In genomic region chr15:58409861-58410260, GRCh38 we compare ENCODE assay signal across 12 cellular contexts. TPM values are rescaled to one million over a fixed set of nuclear protein-coding genes. Genes with fewer than 3 reads are reported as not detected.
DNase-seq lines count a peak whose midpoint lies in the region; ATAC-seq and TF ChIP-seq lines count a peak whose summit lies in the region.
"Had no signal": no experiment of that assay in that cellular context is flagged by ENCODE, and none has a peak within 500 bp of the region (broad histone marks: within the 10 kb centered on the region; RNA-seq: fewer than 3 reads in every experiment).

No MANE protein-coding gene starts in this region.

- no peak for TF ChIP-seq POLR2A in ovary (IDR thresholded peaks at IDR 0.05)

- H3K9me2 ChIP-seq in GM23248 (ENCODE audit: insufficient read depth): no peaks in the 10 kb centered on the region

- no peaks in the 10 kb centered on the region for H3K79me2 ChIP-seq in GM23248 (ENCODE audit: insufficient read depth)

- H3K4me1 Mint-ChIP-seq in CD4-positive, alpha-beta T cell (ENCODE audit: low read depth): peaks cover 23% of the 10 kb centered on the region
- H3K4me1 Mint-ChIP-seq in activated naive CD8-positive, alpha-beta T cell (ENCODE audit: low read depth): peaks cover 23% of the 10 kb centered on the region
- H3K4me1 Mint-ChIP-seq in natural killer cell: peaks cover 28 to 39% of the 10 kb centered on the region in 2 donors

- no peak for TF ChIP-seq EP300 in ovary (IDR thresholded peaks at IDR 0.05)

- H3K27me3 ChIP-seq in CD4-positive, alpha-beta T cell (ENCODE audit: control insufficient read depth, insufficient read depth, low read length): no peaks in the 10 kb centered on the region
- H3K27me3 ChIP-seq in GM23248 (replicated peaks; ENCODE audit: insufficient read depth) (no peaks in the 10 kb centered on the region), ovary (no peaks in the 10 kb centered on the region)
- H3K27me3 ChIP-seq: dorsolateral prefrontal cortex had no signal

- H3K4me2 ChIP-seq in GM23248 (ENCODE audit: unreplicated experiment): peak overlapping the region; percentile 100

- ATAC-seq in CD4-positive, alpha-beta T cell (ENCODE audit: poor library complexity): no peak
- ATAC-seq in natural killer cell: peak in 2 of 3 donors; percentile 28 to 41

- in situ Hi-C loops in GM23248 (cut with MboI): no loop called here

- H3K36me3 Mint-ChIP-seq in CD4-positive, alpha-beta T cell (ENCODE audit: low read depth): no peaks in the 10 kb centered on the region
- H3K36me3 Mint-ChIP-seq in activated naive CD8-positive, alpha-beta T cell: peaks cover 3% of the 10 kb centered on the region
- H3K36me3 Mint-ChIP-seq in natural killer cell: no peaks in the 10 kb centered on the region

- no peak overlapping the region for H3K4me3 Mint-ChIP-seq in CD4-positive, alpha-beta T cell
- peak overlapping the region; percentile 86 for H3K4me3 Mint-ChIP-seq in activated naive CD8-positive, alpha-beta T cell
- peak overlapping the region; percentile 99 for H3K4me3 Mint-ChIP-seq in natural killer cell

- peak overlapping the region; percentile 74 for H3K4me3 ChIP-seq in GM23248
- no peak overlapping the region for H3K4me3 ChIP-seq in ovary

- no peaks in the 10 kb centered on the region for H3K36me3 ChIP-seq in GM23248 (ENCODE audit: low read depth)
- no peaks in the 10 kb centered on the region for H3K36me3 ChIP-seq in ovary

- H3K9ac ChIP-seq in GM23248: peak overlapping the region; percentile 78

- POLR2A ChIA-PET in CD4-positive, alpha-beta T cell (lab: Charles Lee): interaction anchor here (1.1 to 1.5 kb wide), 4 partner anchors 9 to 361 kb away, joined by 3 to 5 read pairs (median 3); partner anchors contain the start of genes ADAM10 and MINDY2

- H4K20me1 ChIP-seq in GM23248 (ENCODE audit: insufficient read depth): no peaks in the 10 kb centered on the region

- H2AFZ ChIP-seq in GM23248: peak overlapping the region; percentile 96

- CTCF ChIA-PET in CD4-positive, alpha-beta T cell (lab: Charles Lee): no interaction called here

- no peaks in the 10 kb centered on the region for H3K27me3 Mint-ChIP-seq in CD4-positive, alpha-beta T cell
- no peaks in the 10 kb centered on the region for H3K27me3 Mint-ChIP-seq in activated naive CD8-positive, alpha-beta T cell
- no peaks in the 10 kb centered on the region for H3K27me3 Mint-ChIP-seq in natural killer cell (ENCODE audit: low read depth in 2 of 2)

- H3K9me3 Mint-ChIP-seq in CD4-positive, alpha-beta T cell: no peaks in the 10 kb centered on the region
- no peaks in the 10 kb centered on the region for H3K9me3 Mint-ChIP-seq in activated naive CD8-positive, alpha-beta T cell (ENCODE audit: low read depth)
- H3K9me3 Mint-ChIP-seq in natural killer cell: no peaks in the 10 kb centered on the region

- intact Hi-C loops in CD4-positive, alpha-beta T cell (cut with DNase I, micrococcal nuclease): loop anchor here in 1 of 2 experiments (2.0 kb wide), 1 partner anchor 63 kb away; no protein-coding TSS in a partner anchor
- intact Hi-C loops in natural killer cell (cut with micrococcal nuclease) (loop anchor here (10.0 kb wide), 1 partner anchor 75 kb away; no protein-coding TSS in a partner anchor), ovary (cut with DNase I) (no loop called here)

- no peak overlapping the region for H3K27ac ChIP-seq in CD4-positive, alpha-beta T cell (ENCODE audit: low read depth, low read length)
- peak overlapping the region; percentile 44 for H3K27ac ChIP-seq in GM23248
- H3K27ac ChIP-seq in ovary: no peak overlapping the region

- peaks cover 13% of the 10 kb centered on the region; the same call in 1 of the 2 replicates for H3K4me1 ChIP-seq in GM23248 (ENCODE audit: insufficient read depth)
- no peaks in the 10 kb centered on the region for H3K4me1 ChIP-seq in ovary (ENCODE audit: insufficient read depth)

- no peak for DNase-seq in CD4-positive, alpha-beta T cell
- no peak for DNase-seq in GM23248
- DNase-seq in natural killer cell: no peak
- DNase-seq in ovary: no peak
- no peak for DNase-seq in NCI-H1694 (lab: John Stamatoyannopoulos, UW)
- no peak for DNase-seq in NCI-H1694 treated with DMSO at 0.1 percent for 48 hours (lab: John Stamatoyannopoulos, UW)
- DNase-seq: foreskin melanocyte, islet precursor cell, NCI-H2081 treated with DMSO at 0.1 percent for 48 hours, retina had no signal

- peak overlapping the region; percentile 58 for H3K27ac Mint-ChIP-seq in CD4-positive, alpha-beta T cell
- peak overlapping the region; percentile 16 for H3K27ac Mint-ChIP-seq in activated naive CD8-positive, alpha-beta T cell
- peak overlapping the region; percentile 95 for H3K27ac Mint-ChIP-seq in natural killer cell

- no peak for TF ChIP-seq CTCF in CD4-positive, alpha-beta T cell (IDR thresholded peaks at IDR 0.05)
- TF ChIP-seq CTCF in natural killer cell (IDR thresholded peaks at IDR 0.05) (no peak), ovary (IDR thresholded peaks at IDR 0.05) (no peak)

- 0 out of 2 replicates have a peak, but pooled peaks cover 5% of the 10 kb centered on the region for H3F3A ChIP-seq in GM23248 (ENCODE audit: insufficient read depth)

- no peaks in the 10 kb centered on the region for H3K9me3 ChIP-seq in CD4-positive, alpha-beta T cell (ENCODE audit: control insufficient read depth, low read length)
- H3K9me3 ChIP-seq in GM23248 (ENCODE audit: low read depth): no peaks in the 10 kb centered on the region
- no peaks in the 10 kb centered on the region for H3K9me3 ChIP-seq in ovary

RNA-seq across cellular contexts. Expression of gene LIPC, which starts 21.9 kb away (rescaled TPM):
- total RNA-seq in CD4-positive, alpha-beta T cell: 1 to 10 TPM in 1 of 2 experiments, under 1 TPM in 1; 0.61 to 1.2 TPM
- 0.38 and 0.43 TPM in 2 replicates for total RNA-seq in GM23248 (2014; rRNA removed; shearing (Covaris generic))
- polyA plus RNA-seq in GM23248 (2016; fragmentation: Nextera tagmentation; extraction: Ambion mirVana) (0.63 and 1.1 TPM in 2 replicates), ovary (1 to 10 TPM in 1 of 2 donors, under 1 TPM in 1; 0.31 to 1.1 TPM)
- total RNA-seq in natural killer cell (1 to 10 TPM; 5.3 to 7.1 (median 5.3) TPM), ovary (under 1 TPM; 0.28 to 0.82 (median 0.72) TPM)

Comparison
In these comparisons a context has a peak if more than half of its experiments do, and no peak if none do; other contexts are left out.
1. H3K27ac Mint-ChIP-seq: peak in every context shown above with its lines; median percentile 95 in natural killer cell; 58 in CD4-positive, alpha-beta T cell; 16 in activated naive CD8-positive, alpha-beta T cell.